ENCODE assay signal across 8 cellular contexts in genomic region chr5:14817762-14818136, GRCh38. TPM values are rescaled to one million over a fixed set of nuclear protein-coding genes. Genes with fewer than 3 reads are reported as not detected.
DNase-seq lines count a peak whose midpoint lies in the region; ATAC-seq, FAIRE-seq and TF ChIP-seq lines count a peak whose summit lies in the region.
"Not testable (repeated sequence)": the region's sequence is repeated elsewhere in the genome, so short reads cannot be mapped to it uniquely, and the experiment has no call there.

No MANE protein-coding gene starts in this region.

- H3K4me1 ChIP-seq in mammary epithelial cell (ENCODE audit: insufficient read depth, low read length) (peaks cover 42% of the 10 kb centered on the region), thoracic aorta (ENCODE audit: control insufficient read depth in 1 of 2, low read depth in 2 of 2) (peaks cover 21 to 67% of the 10 kb centered on the region in 2 donors)

- not testable (repeated sequence) for DNase-seq in GM12891 (ENCODE audit: insufficient read length, low spot score); activated CD4-positive, alpha-beta T cell treated with anti-CD3 and anti-CD28 coated beads for 36 hours; mammary epithelial cell; natural killer cell treated with Interleukin-12 subunit alpha and Interleukin-12 subunit beta and Interleukin-15 and Interleukin-18, amount 100 ng/mL, for 72 hours (ENCODE audit: low spot score); thoracic aorta (ENCODE audit: low spot score)

- not testable (repeated sequence) for H3K9ac ChIP-seq in mammary epithelial cell (ENCODE audit: insufficient read depth, low read length)

- peak; percentile 58 for ATAC-seq in GM19395 (IDR thresholded peaks at IDR 0.05; ENCODE audit: unreplicated experiment)
- peak; percentile 44 for ATAC-seq in HG02623 (IDR thresholded peaks at IDR 0.05; ENCODE audit: unreplicated experiment)
- peak; percentile 47 for ATAC-seq in HG03196 (IDR thresholded peaks at IDR 0.05; ENCODE audit: unreplicated experiment)
- not testable (repeated sequence) for ATAC-seq in activated CD4-positive, alpha-beta T cell treated with anti-CD3 and anti-CD28 coated beads for 36 hours; thoracic aorta (ENCODE audit: insufficient number of reproducible peaks, low FRiP score, low read depth)
- peak in 1 of 2 donors; percentile 9 for ATAC-seq in natural killer cell treated with Interleukin-12 subunit alpha and Interleukin-12 subunit beta and Interleukin-15 and Interleukin-18, amount 100 ng/mL, for 72 hours

- H3K27me3 ChIP-seq in mammary epithelial cell (ENCODE audit: insufficient read depth, low read length); thoracic aorta (replicated peaks; ENCODE audit: insufficient read depth): not testable (repeated sequence)

- H2AFZ ChIP-seq in mammary epithelial cell (ENCODE audit: low read depth, low read length) = not testable (repeated sequence)

- not testable (repeated sequence) for H3K4me3 ChIP-seq in mammary epithelial cell (replicated peaks in 1 of 3; ENCODE audit: insufficient read depth in 1 of 3, low read depth in 2 of 3, low read length in 3 of 3); thoracic aorta

- not testable (repeated sequence) for H3K9me3 Mint-ChIP-seq in activated CD4-positive, alpha-beta T cell treated with anti-CD3 and anti-CD28 coated beads for 36 hours (ENCODE audit: low read depth); natural killer cell treated with Interleukin-12 subunit alpha and Interleukin-12 subunit beta and Interleukin-15 and Interleukin-18, amount 100 ng/mL, for 72 hours

- intact Hi-C loops in activated CD4-positive, alpha-beta T cell treated with anti-CD3 and anti-CD28 coated beads for 36 hours (cut with DNase I, micrococcal nuclease) = loop anchor here (1.0 to 10.0 kb wide), 5 partner anchors 8 to 403 kb away; partner anchors contain the start of gene ANKH (in 1 of the 2)
- intact Hi-C loops in mammary epithelial cell (cut with micrococcal nuclease) = not testable (repeated sequence)

- TF ChIP-seq CTCF in mammary epithelial cell (conservative IDR thresholded peaks at IDR 0.05 in 1 of 2, IDR thresholded peaks at IDR 0.05 in 1 of 2; ENCODE audit: extremely low read depth in 1 of 2, insufficient read depth in 1 of 2, low read depth in 1 of 2, low read length in 2 of 2); thoracic aorta (IDR thresholded peaks at IDR 0.05): not testable (repeated sequence)

- TF ChIP-seq POLR2A in GM12891 (IDR thresholded peaks at IDR 0.05; ENCODE audit: low read depth, low read length) = not testable (repeated sequence)

- peak; percentile 40 for FAIRE-seq in GM12891 (lab: Jason Lieb, UNC)

- H3K9me3 ChIP-seq in mammary epithelial cell (replicated peaks; ENCODE audit: insufficient read depth, low read length); thoracic aorta: not testable (repeated sequence)

- H3K79me2 ChIP-seq in mammary epithelial cell (ENCODE audit: insufficient read depth, low read length) = peaks cover 18% of the 10 kb centered on the region

- in situ Hi-C loops in mammary epithelial cell (cut with MboI; ENCODE audit: low sequenced_read_pairs in 2 of 2) = not testable (repeated sequence)

- POLR2A ChIA-PET in activated CD4-positive, alpha-beta T cell treated with anti-CD3 and anti-CD28 coated beads for 36 hours (lab: Charles Lee) = not testable (repeated sequence)

- peak overlapping the region; percentile 71 for H3K27ac ChIP-seq in mammary epithelial cell (ENCODE audit: insufficient read depth, low read depth, low read length)
- H3K27ac ChIP-seq in thoracic aorta = peak overlapping the region; percentile 32 to 64

- H3K4me2 ChIP-seq in mammary epithelial cell (ENCODE audit: insufficient read depth, low read depth, low read length) = not testable (repeated sequence)

- 100% methylated on average over 2 of the region's 2 CpGs for WGBS in mammary epithelial cell (ENCODE audit: low coverage, missing lambda C conversion rate)

- H3K36me3 Mint-ChIP-seq in activated CD4-positive, alpha-beta T cell treated with anti-CD3 and anti-CD28 coated beads for 36 hours (ENCODE audit: low read depth) = peaks cover 18% of the 10 kb centered on the region
- H3K36me3 Mint-ChIP-seq in natural killer cell treated with Interleukin-12 subunit alpha and Interleukin-12 subunit beta and Interleukin-15 and Interleukin-18, amount 100 ng/mL, for 72 hours = not testable (repeated sequence)

- peaks cover 81% of the 10 kb centered on the region for H3K4me1 Mint-ChIP-seq in activated CD4-positive, alpha-beta T cell treated with anti-CD3 and anti-CD28 coated beads for 36 hours
- H3K4me1 Mint-ChIP-seq in natural killer cell treated with Interleukin-12 subunit alpha and Interleukin-12 subunit beta and Interleukin-15 and Interleukin-18, amount 100 ng/mL, for 72 hours (ENCODE audit: low read depth in 2 of 2) = peaks cover 54 to 71% of the 10 kb centered on the region in 2 donors

- not testable (repeated sequence) for H3K4me3 Mint-ChIP-seq in activated CD4-positive, alpha-beta T cell treated with anti-CD3 and anti-CD28 coated beads for 36 hours
- peak overlapping the region; percentile 76 for H3K4me3 Mint-ChIP-seq in natural killer cell treated with Interleukin-12 subunit alpha and Interleukin-12 subunit beta and Interleukin-15 and Interleukin-18, amount 100 ng/mL, for 72 hours

- not testable (repeated sequence) for H3K36me3 ChIP-seq in mammary epithelial cell (ENCODE audit: insufficient read depth, low read length); thoracic aorta

- dilution Hi-C loops in mammary epithelial cell (cut with HindIII; ENCODE audit: low sequenced_read_pairs) = not testable (repeated sequence)

- CTCF ChIA-PET in activated CD4-positive, alpha-beta T cell treated with anti-CD3 and anti-CD28 coated beads for 36 hours (lab: Charles Lee) = interaction anchor here (0.6 to 0.9 kb wide), 2 partner anchors 91 to 152 kb away, joined by 3 read pairs; no protein-coding TSS in a partner anchor
- CTCF ChIA-PET in mammary epithelial cell (lab: Charles Lee; ENCODE audit: low non-redundant PET) = interaction anchor here (0.6 kb wide), 1 partner anchor 122 kb away, joined by 9 read pairs; no protein-coding TSS in a partner anchor

- peak overlapping the region; percentile 75 for H3K27ac Mint-ChIP-seq in activated CD4-positive, alpha-beta T cell treated with anti-CD3 and anti-CD28 coated beads for 36 hours
- peak overlapping the region; percentile 47 to 74 for H3K27ac Mint-ChIP-seq in natural killer cell treated with Interleukin-12 subunit alpha and Interleukin-12 subunit beta and Interleukin-15 and Interleukin-18, amount 100 ng/mL, for 72 hours

- H4K20me1 ChIP-seq in mammary epithelial cell (ENCODE audit: insufficient read depth, low read length) = not testable (repeated sequence)

- not testable (repeated sequence) for BruUV-seq in mammary epithelial cell (replicated peaks; lab: Mats Ljungman, UMichigan)

- not testable (repeated sequence) for H3K27me3 Mint-ChIP-seq in activated CD4-positive, alpha-beta T cell treated with anti-CD3 and anti-CD28 coated beads for 36 hours; natural killer cell treated with Interleukin-12 subunit alpha and Interleukin-12 subunit beta and Interleukin-15 and Interleukin-18, amount 100 ng/mL, for 72 hours

RNA-seq across cellular contexts. Expression of gene ANKH, which starts 53.8 kb away (rescaled TPM):
- polyA plus RNA-seq in GM12891 (2012; ENCODE audit: low read depth, missing spikeins) = 15.5 TPM
- 10 to 100 TPM; 72.8 to 76.4 TPM for total RNA-seq in activated CD4-positive, alpha-beta T cell treated with anti-CD3 and anti-CD28 coated beads for 36 hours
- total RNA-seq in mammary epithelial cell = 100 to 1,000 TPM in 1 of 2 donors, 10 to 100 TPM in 1; 77.8 to 138 TPM
- 46.9 TPM for polyA plus RNA-seq in mammary epithelial cell
- polyA minus RNA-seq in mammary epithelial cell = 193 TPM
- total RNA-seq in natural killer cell treated with Interleukin-12 subunit alpha and Interleukin-12 subunit beta and Interleukin-15 and Interleukin-18, amount 100 ng/mL, for 72 hours = 10 to 100 TPM; 37.2 to 95.4 TPM
- total RNA-seq in thoracic aorta = 100 to 1,000 TPM; 177 to 205 TPM
